33 cellular contexts compared by ENCODE assay signal in genomic region chr19:54607782-54608150, GRCh38. TPM values are rescaled to one million over a fixed set of nuclear protein-coding genes. Genes with fewer than 3 reads are reported as not detected.
"Had no signal": no experiment of that assay in that cellular context is flagged by ENCODE, and none has a peak within 500 bp of the region (broad histone marks: within the 10 kb centered on the region; RNA-seq: fewer than 3 reads in every experiment).

No MANE protein-coding gene starts in this region.

- H3K4me1 ChIP-seq: ascending aorta had no signal

- H3K27ac ChIP-seq: ascending aorta, cardiac muscle cell, VCaP had no signal

- ATAC-seq: activated CD8-positive, alpha-beta T cell treated with anti-CD3 and anti-CD28 coated beads for 36 hours had no signal

- H3K27me3 ChIP-seq: ascending aorta, cardiac muscle cell had no signal

- DNase-seq: activated CD4-positive, alpha-beta T cell treated with anti-CD3 and anti-CD28 coated beads for 1 hour; activated CD4-positive, alpha-beta T cell treated with anti-CD3 and anti-CD28 coated beads, Interleukin-2, amount 50 U/mL, for 4 hours; activated CD4-positive, CD25-positive, alpha-beta regulatory T cell; activated CD8-positive, alpha-beta T cell treated with anti-CD3 and anti-CD28 coated beads for 36 hours; activated gamma-delta T cell; activated naive CD4-positive, alpha-beta T cell treated with Interleukin-2 at 50 U/mL for 16 hours; activated naive CD8-positive, alpha-beta T cell treated with anti-CD3 and anti-CD28 coated beads, Interleukin-2, amount 10 ng/mL, durations not matched to agents 7 days and 5 days; activated T-cell treated with anti-CD3 and anti-CD28 coated beads, Interleukin-2, amount 50 U/mL, for 24 hours; amygdala; Kasumi-1; MG63; NCI-H1048; NCI-H1105 treated with DMSO at 0.1 percent for 48 hours; NCI-H1436; NCI-H1694; NCI-H1930; NCI-H2081 treated with DMSO at 0.1 percent for 48 hours; NCI-H510A; NCI-H526; NCI-H748 treated with DMSO at 0.1 percent for 48 hours; NK-92 treated with Interleukin-12 subunit alpha and Interleukin-12 subunit beta, amount 100 ng/mL, for 24 hours; Right ventricle myocardium superior; SW 1271; T-helper 1 cell; T-helper 2 cell; T-helper 9 cell had no signal

- H3K36me3 ChIP-seq: ascending aorta, cardiac muscle cell, MG63 had no signal

- H3K9me3 ChIP-seq: MG63 had no signal

- H3K4me3 ChIP-seq: ascending aorta, cardiac muscle cell, MG63 had no signal

RNA-seq across cellular contexts. Expression of gene LILRA1, which starts 14.3 kb away (rescaled TPM):
- total RNA-seq: activated CD4-positive, alpha-beta T cell treated with anti-CD3 and anti-CD28 coated beads, Interleukin-2, amount 10 ng/mL, durations not matched to agents 24 days and 14 days; activated CD8-positive, alpha-beta memory T cell treated with anti-CD3 and anti-CD28 coated beads for 36 hours; activated CD8-positive, alpha-beta T cell treated with anti-CD3 and anti-CD28 coated beads for 36 hours; activated naive CD8-positive, alpha-beta T cell treated with anti-CD3 and anti-CD28 coated beads, Interleukin-2, amount 10 ng/mL, durations not matched to agents 7 days and 5 days; activated T-helper 2 cell treated with anti-CD3 and anti-CD28 coated beads, Interferon-gamma antibody, Interleukin-2, Interleukin-4, amounts not matched to agents 10 μg/mL and 5 μg/mL and 100 μg/mL, durations not matched to agents 14 hours and 24 hours and 36 hours; ascending aorta; cardiac muscle cell; OCI-LY7 had no signal
- polyA plus RNA-seq: cardiac muscle cell had no signal

RNA-seq across cellular contexts. Expression of gene LILRB1, which starts 22.5 kb away (rescaled TPM):
- total RNA-seq: activated T-helper 2 cell treated with anti-CD3 and anti-CD28 coated beads, Interferon-gamma antibody, Interleukin-2, Interleukin-4, amounts not matched to agents 10 μg/mL and 5 μg/mL and 100 μg/mL, durations not matched to agents 14 hours and 24 hours and 36 hours; cardiac muscle cell had no signal
- polyA plus RNA-seq: cardiac muscle cell had no signal

RNA-seq across cellular contexts. Expression of gene LILRA2, which starts 34.2 kb away (rescaled TPM):
- total RNA-seq: activated CD4-positive, alpha-beta T cell treated with anti-CD3 and anti-CD28 coated beads, Interleukin-2, amount 10 ng/mL, durations not matched to agents 24 days and 14 days; activated CD8-positive, alpha-beta memory T cell treated with anti-CD3 and anti-CD28 coated beads for 36 hours; activated CD8-positive, alpha-beta T cell treated with anti-CD3 and anti-CD28 coated beads for 36 hours; activated T-helper 2 cell treated with anti-CD3 and anti-CD28 coated beads, Interferon-gamma antibody, Interleukin-2, Interleukin-4, amounts not matched to agents 10 μg/mL and 5 μg/mL and 100 μg/mL, durations not matched to agents 14 hours and 24 hours and 36 hours; ascending aorta; cardiac muscle cell had no signal
- polyA plus RNA-seq: cardiac muscle cell had no signal

RNA-seq across cellular contexts. Expression of gene LILRB4, which starts 55.0 kb away (rescaled TPM):
- total RNA-seq: activated CD4-positive, alpha-beta T cell treated with anti-CD3 and anti-CD28 coated beads, Interleukin-2, amount 10 ng/mL, durations not matched to agents 24 days and 14 days; activated CD8-positive, alpha-beta memory T cell treated with anti-CD3 and anti-CD28 coated beads for 36 hours; activated CD8-positive, alpha-beta T cell treated with anti-CD3 and anti-CD28 coated beads for 36 hours; cardiac muscle cell had no signal
- polyA plus RNA-seq: cardiac muscle cell had no signal
